In genomic region chr1:179385510-179385909, GRCh38 we compare ENCODE assay signal across 26 cellular contexts. TPM values are rescaled to one million over a fixed set of nuclear protein-coding genes. Genes with fewer than 3 reads are reported as not detected.
DNase-seq lines count a peak whose midpoint lies in the region; ATAC-seq and TF ChIP-seq lines count a peak whose summit lies in the region.
"Had no signal": no experiment of that assay in that cellular context is flagged by ENCODE, and none has a peak within 500 bp of the region (broad histone marks: within the 10 kb centered on the region; RNA-seq: fewer than 3 reads in every experiment).

No MANE protein-coding gene starts in this region.

- no peaks in the 10 kb centered on the region for H3F3A ChIP-seq in GM23338 (replicated peaks; ENCODE audit: low read depth)

- no peak overlapping the region for H3K27ac Mint-ChIP-seq in GM23338
- H3K27ac Mint-ChIP-seq in neural crest cell (ENCODE audit: unreplicated experiment): peak overlapping the region; percentile 95
- no peak overlapping the region for H3K27ac Mint-ChIP-seq in Calu3 (ENCODE audit: unreplicated experiment)
- H3K27ac Mint-ChIP-seq: B cell; CD4-positive, alpha-beta T cell; CD8-positive, alpha-beta T cell had no signal

- no peaks in the 10 kb centered on the region for H3K9me3 Mint-ChIP-seq in GM23338
- H3K9me3 Mint-ChIP-seq in neural crest cell: no peaks in the 10 kb centered on the region
- no peaks in the 10 kb centered on the region for H3K9me3 Mint-ChIP-seq in Calu3 (ENCODE audit: low read depth, unreplicated experiment)
- H3K9me3 Mint-ChIP-seq: CD4-positive, alpha-beta T cell; CD8-positive, alpha-beta T cell had no signal

- H3K4me3 Mint-ChIP-seq in GM23338 (no peak overlapping the region), neural crest cell (no peak overlapping the region), Calu3 (ENCODE audit: low read depth, unreplicated experiment) (no peak overlapping the region)
- H3K4me3 Mint-ChIP-seq: B cell; CD4-positive, alpha-beta T cell; CD8-positive, alpha-beta T cell had no signal

- H3K79me2 ChIP-seq in GM23338 (replicated peaks; ENCODE audit: insufficient read depth): no peaks in the 10 kb centered on the region

- ATAC-seq in GM23338: peak; percentile 32; the same call in 1 of the 3 replicates
- no peak for ATAC-seq in GM19351 (IDR thresholded peaks at IDR 0.05; ENCODE audit: unreplicated experiment)
- ATAC-seq: A549; CD8-positive, alpha-beta T cell; GM12878 had no signal

- no peak overlapping the region for H2AFZ ChIP-seq in GM23338

- no peak overlapping the region for H3K4me2 ChIP-seq in GM23338
- H3K4me2 ChIP-seq: A549; BLaER1 treated with 17β-estradiol and CSF1 and Interleukin-3, amounts not matched to agents 10 nM and 100 nM had no signal

- H3K9me2 ChIP-seq in GM23338 (ENCODE audit: insufficient read depth): no peaks in the 10 kb centered on the region

- H3K27me3 Mint-ChIP-seq in GM23338 (ENCODE audit: insufficient read depth, low read depth, poor library complexity): peaks cover 2% of the 10 kb centered on the region
- H3K27me3 Mint-ChIP-seq in neural crest cell (ENCODE audit: low read depth): no peaks in the 10 kb centered on the region
- H3K27me3 Mint-ChIP-seq in Calu3 (ENCODE audit: unreplicated experiment): no peaks in the 10 kb centered on the region
- H3K27me3 Mint-ChIP-seq: B cell; CD4-positive, alpha-beta T cell had no signal

- POLR2A ChIA-PET in HEK293T (lab: Yijun Ruan, JAX): no interaction called here

- no peak overlapping the region for H3K27ac ChIP-seq in GM23338 (ENCODE audit: low read depth)
- H3K27ac ChIP-seq: 22Rv1; A549; BLaER1 treated with 17β-estradiol and CSF1 and Interleukin-3, amounts not matched to agents 10 nM and 100 nM; C4-2B had no signal

- H3K4me1 Mint-ChIP-seq in GM23338 (no peaks in the 10 kb centered on the region), neural crest cell (no peaks in the 10 kb centered on the region), Calu3 (ENCODE audit: low read depth, unreplicated experiment) (no peaks in the 10 kb centered on the region)
- H3K4me1 Mint-ChIP-seq: B cell had no signal

- H3K36me3 ChIP-seq in GM23338 (ENCODE audit: insufficient read depth): no peaks in the 10 kb centered on the region
- H3K36me3 ChIP-seq: BLaER1 treated with 17β-estradiol and CSF1 and Interleukin-3, amounts not matched to agents 10 nM and 100 nM had no signal

- DNase-seq in GM23338 (ENCODE audit: low spot score): no peak
- DNase-seq in SW480 (ENCODE audit: low spot score): peak; percentile 5
- no peak for DNase-seq in neural crest cell (ENCODE audit: low read depth, low spot score)
- DNase-seq in HEK293T (ENCODE audit: extremely low spot score): no peak
- no peak for DNase-seq in Calu3
- DNase-seq: AML-193; Caco-2; CD4-positive, alpha-beta T cell; CD8-positive, alpha-beta T cell; DMS 273 treated with DMSO at 0.1 percent for 48 hours; DMS153; DMS53; DMS79; DND-41; EL; GDM1 had no signal

- CTCF ChIA-PET in HEK293T (lab: Yijun Ruan, JAX) (no interaction called here), Calu3 (lab: Charles Lee) (no interaction called here)

- BruUV-seq in Calu3 (replicated peaks; lab: Mats Ljungman, UMichigan): no TSS peak

- H3K36me3 Mint-ChIP-seq in GM23338 (ENCODE audit: low read depth) (no peaks in the 10 kb centered on the region), neural crest cell (ENCODE audit: low read depth) (no peaks in the 10 kb centered on the region), Calu3 (ENCODE audit: insufficient read depth, unreplicated experiment) (no peaks in the 10 kb centered on the region)
- H3K36me3 Mint-ChIP-seq: CD8-positive, alpha-beta T cell had no signal

- no peak overlapping the region for H3K4me3 ChIP-seq in GM23338
- H3K4me3 ChIP-seq: A549; BLaER1 treated with 17β-estradiol and CSF1 and Interleukin-3, amounts not matched to agents 10 nM and 100 nM; GM12878 had no signal

- H3K4me1 ChIP-seq in GM23338 (ENCODE audit: insufficient read depth): no peaks in the 10 kb centered on the region
- H3K4me1 ChIP-seq: BLaER1 treated with 17β-estradiol and CSF1 and Interleukin-3, amounts not matched to agents 10 nM and 100 nM; Caco-2 had no signal

- TF ChIP-seq CTCF in GM23338 (conservative IDR thresholded peaks at IDR 0.05; ENCODE audit: low read depth in 2 of 2) (no peak), neural crest cell (conservative IDR thresholded peaks at IDR 0.05) (no peak), Calu3 (IDR thresholded peaks at IDR 0.05; ENCODE audit: unreplicated experiment) (no peak)

- intact Hi-C loops in Calu3 (cut with micrococcal nuclease; ENCODE audit: unreplicated experiment): no loop called here

- H4K20me1 ChIP-seq in GM23338 (replicated peaks; ENCODE audit: insufficient read depth): no peaks in the 10 kb centered on the region
- H4K20me1 ChIP-seq: BLaER1 treated with 17β-estradiol and CSF1 and Interleukin-3, amounts not matched to agents 10 nM and 100 nM had no signal

- H3K27me3 ChIP-seq in GM23338 (ENCODE audit: insufficient read depth): no peaks in the 10 kb centered on the region
- H3K27me3 ChIP-seq: BLaER1 treated with 17β-estradiol and CSF1 and Interleukin-3, amounts not matched to agents 10 nM and 100 nM had no signal

TF ChIP-seq in GM23338, 12 proteins besides CTCF, POLR2A, EP300 and RAD21 (continues in another document):
- TF ChIP-seq REST (IDR thresholded peaks at IDR 0.05; ENCODE audit: unreplicated experiment): no peak

TF ChIP-seq in HEK293T, 16 proteins besides CTCF, POLR2A, EP300 and RAD21:
- TF ChIP-seq L3MBTL2 (conservative IDR thresholded peaks at IDR 0.05): no peak

RNA-seq across cellular contexts. Expression of gene AXDND1, which starts 19.7 kb away (rescaled TPM):
- not detected in 2 replicates for total RNA-seq in GM23338 (2014; rRNA removed; shearing (Covaris generic))
- 0.31 TPM in 1 of 2 replicates, not detected in the other for polyA plus RNA-seq in GM23338 (2016; fragmentation: Nextera tagmentation; extraction: Ambion mirVana)
- total RNA-seq in neural crest cell: 0.64 and 0.86 TPM in 2 replicates
- total RNA-seq in Calu3 (2022): 0.50 and 0.64 TPM in 2 replicates
- total RNA-seq: A172, Caco-2, Daoy, G401 had no signal
